Comparison of ENCODE assay signal across 8 cellular contexts in the genomic region with DNA sequence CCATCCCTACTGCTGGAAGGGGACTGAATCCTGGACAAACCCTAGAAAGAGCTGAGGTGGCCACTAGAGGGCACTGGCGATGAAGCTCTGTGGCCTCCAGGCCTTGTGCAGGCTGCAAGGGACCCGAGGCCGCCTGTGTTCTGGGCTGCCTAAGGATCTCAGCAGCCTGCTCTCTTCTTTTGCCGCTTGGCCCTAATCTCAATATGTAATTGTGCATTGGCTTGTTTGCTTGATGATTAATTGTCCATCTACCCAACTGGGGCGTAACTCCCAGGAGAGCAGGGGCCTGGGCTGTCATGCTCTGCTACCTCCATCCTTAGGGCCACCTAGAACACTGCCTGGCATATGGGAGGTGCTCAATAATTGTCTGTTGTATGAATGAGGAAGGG.
A peak's percentile ranks its signal among the peaks of the same experiment; 100 is the strongest.
DNase-seq lines count a peak whose midpoint lies in the region; ATAC-seq, FAIRE-seq and TF ChIP-seq lines count a peak whose summit lies in the region.
"Had no signal": no experiment of that assay in that cellular context is flagged by ENCODE, and none has a peak within 500 bp of the region (broad histone marks: within the 10 kb centered on the region; RNA-seq: fewer than 3 reads in every experiment).

No MANE protein-coding gene starts in this region.

- ATAC-seq in HG02870 (IDR thresholded peaks at IDR 0.05; ENCODE audit: unreplicated experiment): peak; percentile 71

- peak; percentile 95 for FAIRE-seq in GM12892 (lab: Jason Lieb, UNC)

- no peak for TF ChIP-seq POLR2A in GM12892 (IDR thresholded peaks at IDR 0.05; ENCODE audit: low read depth, low read length)
- TF ChIP-seq POLR2A in spleen (IDR thresholded peaks at IDR 0.05): no peak

- H3K9me3 ChIP-seq in spleen: no peaks in the 10 kb centered on the region

- peak; percentile 87 for DNase-seq in GM12892 (ENCODE audit: insufficient read length)
- DNase-seq in NCI-H187 treated with DMSO at 0.1 percent for 48 hours (lab: John Stamatoyannopoulos, UW): peak; percentile 72
- peak; percentile 56 for DNase-seq in T1000 (lab: John Stamatoyannopoulos, UW)
- DNase-seq in astrocyte of the cerebellum (ENCODE audit: low read depth): peak; percentile 65
- DNase-seq in hippocampal formation (lab: John Stamatoyannopoulos, UW): peak; percentile 77 to 81
- DNase-seq in spleen: peak; percentile 93

- no peak overlapping the region for H3K4me3 ChIP-seq in astrocyte of the cerebellum (ENCODE audit: low read depth, low read length)
- no peak overlapping the region for H3K4me3 ChIP-seq in spleen
- H3K4me3 ChIP-seq: skin epidermis had no signal

- H3K36me3 ChIP-seq in spleen: peaks cover 0 to 100% (median 45%) of the 10 kb centered on the region in 6 donors

- WGBS in spleen, 5 donors: 33 to 44% (median 36%) methylated on average over 5 of the region's 5 CpGs

- intact Hi-C loops in spleen (cut with DNase I; ENCODE audit: low total_unique reads): loop anchor here (5.0 kb wide), 1 partner anchor 85 kb away; no protein-coding TSS in a partner anchor

- peak; percentile 94 for TF ChIP-seq CTCF in astrocyte of the cerebellum (IDR thresholded peaks at IDR 0.05; ENCODE audit: low read depth, low read length, missing control alignments)
- TF ChIP-seq CTCF in spleen (IDR thresholded peaks at IDR 0.05 in 8 of 11, conservative IDR thresholded peaks at IDR 0.05 in 3 of 11): peak; percentile 55 to 92 (median 78)

- H3K27me3 ChIP-seq in spleen (replicated peaks in 1 of 7): no peaks in the 10 kb centered on the region

- peaks cover 0 to 25% (median 12%) of the 10 kb centered on the region in 6 donors for H3K4me1 ChIP-seq in spleen

- in situ Hi-C loops in astrocyte of the cerebellum (cut with HindIII; ENCODE audit: low sequenced_read_pairs): no loop called here

- peak overlapping the region in 2 of 8 donors; percentile 5 to 30 for H3K27ac ChIP-seq in spleen
